ENCODE assay signal across 17 cellular contexts in genomic region chr12:57723630-57723962, GRCh38. TPM values are rescaled to one million over a fixed set of nuclear protein-coding genes. Genes with fewer than 3 reads are reported as not detected.
DNase-seq lines count a peak whose midpoint lies in the region; ATAC-seq and TF ChIP-seq lines count a peak whose summit lies in the region.
"Had no signal": no experiment of that assay in that cellular context is flagged by ENCODE, and none has a peak within 500 bp of the region (broad histone marks: within the 10 kb centered on the region; RNA-seq: fewer than 3 reads in every experiment).

No MANE protein-coding gene starts in this region.

- POLR2A ChIA-PET in CD8-positive, alpha-beta memory T cell (lab: Charles Lee): interaction anchor here (1.0 to 1.2 kb wide), 2 partner anchors 18 to 21 kb away, joined by 3 to 4 read pairs; partner anchors contain the start of gene TSPAN31

- no peak overlapping the region for H3K27ac ChIP-seq in CD8-positive, alpha-beta memory T cell (ENCODE audit: low read depth, low read length)
- H3K27ac ChIP-seq in neural progenitor cell: no peak overlapping the region
- no peak overlapping the region for H3K27ac ChIP-seq in coronary artery
- H3K27ac ChIP-seq: PC-9 had no signal

- H3K9me3 Mint-ChIP-seq in activated CD8-positive, alpha-beta memory T cell treated with anti-CD3 and anti-CD28 coated beads, Interleukin-2, amount 10 ng/mL, durations not matched to agents 7 days and 5 days (ENCODE audit: low read depth): no peaks in the 10 kb centered on the region
- no peaks in the 10 kb centered on the region for H3K9me3 Mint-ChIP-seq in CD8-positive, alpha-beta memory T cell
- peaks cover 5% of the 10 kb centered on the region for H3K9me3 Mint-ChIP-seq in neural progenitor cell
- H3K9me3 Mint-ChIP-seq: CD4-positive, CD25-positive, alpha-beta regulatory T cell; GM23338 had no signal

- H3K4me1 ChIP-seq in CD8-positive, alpha-beta memory T cell (ENCODE audit: insufficient read depth, low read length): no peaks in the 10 kb centered on the region
- H3K4me1 ChIP-seq in neural progenitor cell: peaks cover 3% of the 10 kb centered on the region

- peaks cover 32% of the 10 kb centered on the region for H3K36me3 Mint-ChIP-seq in activated CD8-positive, alpha-beta memory T cell treated with anti-CD3 and anti-CD28 coated beads, Interleukin-2, amount 10 ng/mL, durations not matched to agents 7 days and 5 days
- H3K36me3 Mint-ChIP-seq in CD8-positive, alpha-beta memory T cell: peaks cover 8 to 61% (median 15%) of the 10 kb centered on the region in 3 donors
- H3K36me3 Mint-ChIP-seq in T-helper 17 cell (ENCODE audit: low read depth): peaks cover 15% of the 10 kb centered on the region
- H3K36me3 Mint-ChIP-seq in neural progenitor cell: peaks cover 8% of the 10 kb centered on the region

- peak; percentile 38 for DNase-seq in activated CD8-positive, alpha-beta memory T cell treated with anti-CD3 and anti-CD28 coated beads, Interleukin-2, amount 10 ng/mL, durations not matched to agents 7 days and 5 days
- DNase-seq in activated CD8-positive, alpha-beta memory T cell treated with anti-CD3 and anti-CD28 coated beads, Interleukin-2, amount 50 U/mL, for 4 hours: no peak
- no peak for DNase-seq in CD8-positive, alpha-beta memory T cell
- DNase-seq in T-helper 17 cell (no peak), neural progenitor cell (ENCODE audit: low spot score) (no peak), coronary artery (ENCODE audit: low spot score) (no peak), OCI-M2 (lab: John Stamatoyannopoulos, UW; ENCODE audit: unreplicated experiment) (no peak), RKO (ENCODE audit: low spot score) (no peak)
- DNase-seq: CD4-positive, CD25-positive, alpha-beta regulatory T cell; DMS79; KG1; NCI-H1436; NCI-H2029 treated with DMSO at 0.1 percent for 48 hours; NCI-H82; PC-9 had no signal

- no peak overlapping the region for H2AFZ ChIP-seq in neural progenitor cell (replicated peaks)
- H2AFZ ChIP-seq: GM23338, PC-9 had no signal

- H3K9ac ChIP-seq in neural progenitor cell: no peak overlapping the region

- peaks cover 25% of the 10 kb centered on the region for H3K36me3 ChIP-seq in CD8-positive, alpha-beta memory T cell (ENCODE audit: insufficient read depth, low read length)
- no peaks in the 10 kb centered on the region for H3K36me3 ChIP-seq in neural progenitor cell

- TF ChIP-seq CTCF in neural progenitor cell (IDR thresholded peaks at IDR 0.05) (no peak), coronary artery (IDR thresholded peaks at IDR 0.05) (no peak)

- peaks cover 20% of the 10 kb centered on the region for H4K20me1 ChIP-seq in neural progenitor cell (ENCODE audit: low read depth)

- CTCF ChIA-PET in activated CD8-positive, alpha-beta memory T cell treated with anti-CD3 and anti-CD28 coated beads, Interleukin-2, amount 10 ng/mL, durations not matched to agents 7 days and 5 days (lab: Charles Lee): interaction anchor here (1.0 to 1.1 kb wide), 2 partner anchors 8 to 260 kb away, joined by 3 read pairs; no protein-coding TSS in a partner anchor
- CTCF ChIA-PET in CD8-positive, alpha-beta memory T cell (lab: Charles Lee): interaction anchor here (1.0 kb wide), 1 partner anchor 18 kb away, joined by 3 read pairs; no protein-coding TSS in a partner anchor

- no peak overlapping the region for H3K4me2 ChIP-seq in neural progenitor cell
- H3K4me2 ChIP-seq: GM23338, PC-9 had no signal

- H3K27ac Mint-ChIP-seq in activated CD8-positive, alpha-beta memory T cell treated with anti-CD3 and anti-CD28 coated beads, Interleukin-2, amount 10 ng/mL, durations not matched to agents 7 days and 5 days: peak overlapping the region; percentile 12
- H3K27ac Mint-ChIP-seq in CD8-positive, alpha-beta memory T cell: peak overlapping the region in 7 of 8 donors; percentile 40 to 85 (median 72)
- H3K27ac Mint-ChIP-seq in T-helper 17 cell: peak overlapping the region; percentile 80
- H3K27ac Mint-ChIP-seq in neural progenitor cell: no peak overlapping the region
- H3K27ac Mint-ChIP-seq: GM23338 had no signal

- no peaks in the 10 kb centered on the region for H3F3A ChIP-seq in neural progenitor cell (ENCODE audit: low read depth)

- no peaks in the 10 kb centered on the region for H3K9me3 ChIP-seq in CD8-positive, alpha-beta memory T cell (ENCODE audit: low read length)
- H3K9me3 ChIP-seq in T-helper 17 cell (ENCODE audit: control insufficient read depth, low read length, poor library complexity, severe bottlenecking) (no peaks in the 10 kb centered on the region), neural progenitor cell (ENCODE audit: low read depth) (no peaks in the 10 kb centered on the region)

- H3K4me3 Mint-ChIP-seq in activated CD8-positive, alpha-beta memory T cell treated with anti-CD3 and anti-CD28 coated beads, Interleukin-2, amount 10 ng/mL, durations not matched to agents 7 days and 5 days: no peak overlapping the region
- peak overlapping the region in 1 of 7 donors; percentile 23 for H3K4me3 Mint-ChIP-seq in CD8-positive, alpha-beta memory T cell
- H3K4me3 Mint-ChIP-seq in T-helper 17 cell (no peak overlapping the region), neural progenitor cell (peak overlapping the region; percentile 24)
- H3K4me3 Mint-ChIP-seq: B cell; CD4-positive, CD25-positive, alpha-beta regulatory T cell; GM23338 had no signal

- peaks cover 2% of the 10 kb centered on the region for H3K4me1 Mint-ChIP-seq in activated CD8-positive, alpha-beta memory T cell treated with anti-CD3 and anti-CD28 coated beads, Interleukin-2, amount 10 ng/mL, durations not matched to agents 7 days and 5 days
- H3K4me1 Mint-ChIP-seq in CD8-positive, alpha-beta memory T cell: peaks cover 9 to 29% (median 15%) of the 10 kb centered on the region in 3 donors
- H3K4me1 Mint-ChIP-seq in T-helper 17 cell (peaks cover 39% of the 10 kb centered on the region), neural progenitor cell (peaks cover 12% of the 10 kb centered on the region)

- no peaks in the 10 kb centered on the region for H3K27me3 ChIP-seq in CD8-positive, alpha-beta memory T cell (ENCODE audit: insufficient read depth, low read length, poor library complexity, severe bottlenecking)
- peaks cover 60% of the 10 kb centered on the region for H3K27me3 ChIP-seq in neural progenitor cell

- no peak overlapping the region for H3K4me3 ChIP-seq in CD8-positive, alpha-beta memory T cell (ENCODE audit: low read length)
- H3K4me3 ChIP-seq in neural progenitor cell: no peak overlapping the region
- H3K4me3 ChIP-seq in coronary artery: no peak overlapping the region
- H3K4me3 ChIP-seq: GM23338, PC-9 had no signal

- H3K79me2 ChIP-seq in neural progenitor cell (ENCODE audit: low read depth): no peaks in the 10 kb centered on the region

- ATAC-seq in activated CD8-positive, alpha-beta memory T cell treated with anti-CD3 and anti-CD28 coated beads, Interleukin-2, amount 10 ng/mL, durations not matched to agents 7 days and 5 days: no peak
- ATAC-seq in T-helper 17 cell: no peak
- ATAC-seq: GM23338 had no signal

- no peaks in the 10 kb centered on the region for H3K27me3 Mint-ChIP-seq in activated CD8-positive, alpha-beta memory T cell treated with anti-CD3 and anti-CD28 coated beads, Interleukin-2, amount 10 ng/mL, durations not matched to agents 7 days and 5 days
- H3K27me3 Mint-ChIP-seq in CD8-positive, alpha-beta memory T cell: peaks cover 0 to 1% of the 10 kb centered on the region in 2 donors
- H3K27me3 Mint-ChIP-seq in T-helper 17 cell: no peaks in the 10 kb centered on the region
- H3K27me3 Mint-ChIP-seq in neural progenitor cell (ENCODE audit: insufficient read depth, low read depth): peaks cover 30% of the 10 kb centered on the region
- H3K27me3 Mint-ChIP-seq: B cell had no signal

RNA-seq across cellular contexts. Expression of gene AGAP2, which starts 14.9 kb away (rescaled TPM):
- total RNA-seq in activated CD8-positive, alpha-beta memory T cell treated with anti-CD3 and anti-CD28 coated beads, Interleukin-2, amount 10 ng/mL, durations not matched to agents 7 days and 5 days: 10 to 100 TPM; 70.7 to 72.7 TPM
- 10 to 100 TPM; 29.9 to 31.7 TPM for total RNA-seq in CD8-positive, alpha-beta memory T cell
- polyA plus RNA-seq in CD8-positive, alpha-beta memory T cell: 6.4 TPM
- total RNA-seq in T-helper 17 cell (10 to 100 TPM; 46.5 to 57.6 TPM), neural progenitor cell (ENCODE audit: low replicate concordance) (1.7 and 2.7 TPM in 2 replicates)

RNA-seq across cellular contexts. Expression of gene TSPAN31, which starts 21.2 kb away (rescaled TPM):
- 10 to 100 TPM in 1 of 2 experiments, 1 to 10 TPM in 1; 10.0 to 19.4 TPM for total RNA-seq in activated CD8-positive, alpha-beta memory T cell treated with anti-CD3 and anti-CD28 coated beads, Interleukin-2, amount 10 ng/mL, durations not matched to agents 7 days and 5 days
- 10 to 100 TPM; 12.0 to 13.0 TPM for total RNA-seq in CD8-positive, alpha-beta memory T cell
- 46.9 TPM for polyA plus RNA-seq in CD8-positive, alpha-beta memory T cell
- total RNA-seq in T-helper 17 cell: 10 to 100 TPM in 1 of 2 donors, 1 to 10 TPM in 1; 9.6 to 11.8 TPM
- total RNA-seq in neural progenitor cell (ENCODE audit: low replicate concordance): 57.6 and 61.3 TPM in 2 replicates

RNA-seq across cellular contexts. Expression of gene CDK4, which starts 28.5 kb away (rescaled TPM):
- 100 to 1,000 TPM; 127 to 167 TPM for total RNA-seq in activated CD8-positive, alpha-beta memory T cell treated with anti-CD3 and anti-CD28 coated beads, Interleukin-2, amount 10 ng/mL, durations not matched to agents 7 days and 5 days
- 100 to 1,000 TPM; 268 to 304 TPM for total RNA-seq in CD8-positive, alpha-beta memory T cell
- 76.0 TPM for polyA plus RNA-seq in CD8-positive, alpha-beta memory T cell
- total RNA-seq in T-helper 17 cell (10 to 100 TPM; 20.8 to 21.3 TPM), neural progenitor cell (ENCODE audit: low replicate concordance) (169 and 348 TPM in 2 replicates)

RNA-seq across cellular contexts. Expression of gene OS9, which starts 29.7 kb away (rescaled TPM):
- 100 to 1,000 TPM; 117 to 123 TPM for total RNA-seq in activated CD8-positive, alpha-beta memory T cell treated with anti-CD3 and anti-CD28 coated beads, Interleukin-2, amount 10 ng/mL, durations not matched to agents 7 days and 5 days
- 100 to 1,000 TPM in 1 of 2 experiments, 10 to 100 TPM in 1; 96.8 to 103 TPM for total RNA-seq in CD8-positive, alpha-beta memory T cell
- polyA plus RNA-seq in CD8-positive, alpha-beta memory T cell: 86.9 TPM
- total RNA-seq in T-helper 17 cell: 100 to 1,000 TPM; 138 to 142 TPM
- total RNA-seq in neural progenitor cell (ENCODE audit: low replicate concordance): 107 and 113 TPM in 2 replicates

RNA-seq across cellular contexts. Expression of gene MARCHF9, which starts 31.3 kb away (rescaled TPM):
- total RNA-seq in activated CD8-positive, alpha-beta memory T cell treated with anti-CD3 and anti-CD28 coated beads, Interleukin-2, amount 10 ng/mL, durations not matched to agents 7 days and 5 days: 10 to 100 TPM; 21.0 to 24.9 TPM
- 10 to 100 TPM; 26.3 to 27.2 TPM for total RNA-seq in CD8-positive, alpha-beta memory T cell
- 5.7 TPM for polyA plus RNA-seq in CD8-positive, alpha-beta memory T cell
- total RNA-seq in T-helper 17 cell: 10 to 100 TPM; 45.3 to 62.4 TPM
- total RNA-seq in neural progenitor cell (ENCODE audit: low replicate concordance): 8.1 and 11.9 TPM in 2 replicates
